ENCODE assay signal across 24 cellular contexts in the genomic region with DNA sequence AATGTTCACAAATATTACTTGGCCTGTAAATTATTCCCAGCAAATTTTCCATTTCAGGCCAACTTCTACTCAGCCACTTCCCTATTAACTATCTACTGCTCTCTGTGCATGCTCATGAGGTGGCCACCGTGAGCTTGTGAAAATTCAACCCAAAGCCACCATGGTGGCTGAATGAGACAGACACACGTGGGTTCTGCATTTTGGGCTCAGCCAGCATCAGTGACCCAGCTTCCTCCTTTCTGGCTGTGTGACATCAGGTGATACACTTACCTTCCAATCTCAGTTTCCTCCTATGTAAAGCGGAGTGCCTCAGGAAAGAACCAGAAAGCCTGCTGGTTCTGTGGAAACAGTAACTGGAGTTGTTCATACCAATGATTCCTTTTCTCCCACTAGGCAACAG.
A peak's percentile ranks its signal among the peaks of the same experiment; 100 is the strongest.
DNase-seq lines count a peak whose midpoint lies in the region; ATAC-seq, FAIRE-seq and TF ChIP-seq lines count a peak whose summit lies in the region.
"Had no signal": no experiment of that assay in that cellular context is flagged by ENCODE, and none has a peak within 500 bp of the region (broad histone marks: within the 10 kb centered on the region; RNA-seq: fewer than 3 reads in every experiment).

No MANE protein-coding gene starts in this region.

- peaks cover 0 to 2% of the 10 kb centered on the region in 2 donors for H3K9me3 Mint-ChIP-seq in activated T-cell treated with anti-CD3 and anti-CD28 coated beads, Interleukin-2, amount 50 U/mL, for 72 hours
- H3K9me3 Mint-ChIP-seq in activated B cell treated with CpG ODN at 0.5 μM for 24 hours (no peaks in the 10 kb centered on the region), immature natural killer cell (no peaks in the 10 kb centered on the region)
- peaks cover 5 to 6% of the 10 kb centered on the region in 2 donors for H3K9me3 Mint-ChIP-seq in stimulated activated naive B cell treated with anti-CD40 and anti-IgM and Interleukin-4, amounts not matched to agents 10 μg/mL and 1 μg/mL and 100 μg/mL, for 72 hours

- DNase-seq in activated T-cell treated with anti-CD3 and anti-CD28 coated beads, Interleukin-2, amount 50 U/mL, for 72 hours = no peak
- no peak for DNase-seq in activated T-cell treated with anti-CD3 and anti-CD28 coated beads for 4 hours
- DNase-seq in activated B cell treated with CpG ODN at 0.5 μM for 24 hours = no peak
- no peak for DNase-seq in immature natural killer cell
- no peak for DNase-seq in stimulated activated naive B cell treated with anti-CD40 and anti-IgM and Interleukin-4, amounts not matched to agents 10 μg/mL and 1 μg/mL and 100 μg/mL, for 72 hours
- DNase-seq in kidney = no peak
- no peak for DNase-seq in activated CD8-positive, alpha-beta memory T cell treated with anti-CD3 and anti-CD28 coated beads for 24 hours
- no peak for DNase-seq in posterior cingulate gyrus
- DNase-seq: activated CD4-positive, CD25-positive, alpha-beta regulatory T cell treated with anti-CD3 and anti-CD28 coated beads, Interleukin-2, amount 50 U/mL, for 72 hours; activated CD8-positive, alpha-beta T cell treated with anti-CD3 and anti-CD28 coated beads for 36 hours; activated gamma-delta T cell treated with Interleukin-2 at 50 U/mL for 16 hours; DMS53; esophagus squamous epithelium; H9; NCI-H2081 treated with DMSO at 0.1 percent for 48 hours; NCI-H345; nucleus accumbens; SJCRH30; stimulated activated CD4-positive, alpha-beta T cell treated with anti-CD3 and anti-CD28 coated beads, Interleukin-15, amount 100 ng/mL, for 24 hours; stomach; transverse colon had no signal

- no peak for FAIRE-seq in kidney (lab: Jason Lieb, UNC)
- FAIRE-seq: A204.1, frontal cortex, TTC549 had no signal

- TF ChIP-seq CTCF in activated B cell treated with CpG ODN at 0.5 μM for 24 hours (IDR thresholded peaks at IDR 0.05) = no peak
- no peak for TF ChIP-seq CTCF in kidney (IDR thresholded peaks at IDR 0.05; ENCODE audit: borderline replicate concordance, extremely low read depth, insufficient read depth)

- peak overlapping the region; percentile 54 for H3K27ac Mint-ChIP-seq in activated T-cell treated with anti-CD3 and anti-CD28 coated beads, Interleukin-2, amount 50 U/mL, for 72 hours
- H3K27ac Mint-ChIP-seq in activated B cell treated with CpG ODN at 0.5 μM for 24 hours (peak overlapping the region; percentile 46), immature natural killer cell (peak overlapping the region in 5 of 6 donors; percentile 3 to 82 (median 52))
- peak overlapping the region; percentile 38 for H3K27ac Mint-ChIP-seq in stimulated activated naive B cell treated with anti-CD40 and anti-IgM and Interleukin-4, amounts not matched to agents 10 μg/mL and 1 μg/mL and 100 μg/mL, for 72 hours
- H3K27ac Mint-ChIP-seq: activated CD8-positive, alpha-beta T cell treated with anti-CD3 and anti-CD28 coated beads for 36 hours had no signal

- H3K9me3 ChIP-seq in kidney (ENCODE audit: control insufficient read depth in 1 of 2, low read length in 2 of 2) = no peaks in the 10 kb centered on the region
- H3K9me3 ChIP-seq: esophagus squamous epithelium, SJCRH30, stomach, transverse colon had no signal

- no peak overlapping the region for H3K4me3 ChIP-seq in kidney (ENCODE audit: low read length in 2 of 2)
- H3K4me3 ChIP-seq: esophagus squamous epithelium, SJCRH30, stomach, transverse colon had no signal

- CTCF ChIA-PET in activated B cell treated with CpG ODN at 0.5 μM for 24 hours (lab: Charles Lee) = interaction anchor here (0.8 to 1.7 kb wide), 4 partner anchors 64 to 525 kb away, joined by 3 to 5 read pairs (median 3); no protein-coding TSS in a partner anchor

- POLR2A ChIA-PET in activated B cell treated with CpG ODN at 0.5 μM for 24 hours (lab: Charles Lee) = interaction anchor here (0.9 to 1.8 kb wide), 2 partner anchors 63 to 189 kb away, joined by 3 to 4 read pairs; no protein-coding TSS in a partner anchor

- intact Hi-C loops in activated B cell treated with CpG ODN at 0.5 μM for 24 hours (cut with micrococcal nuclease) (no loop called here), kidney (cut with DNase I) (no loop called here), posterior cingulate gyrus (cut with DNase I) (no loop called here)

- no peak overlapping the region for H3K27ac ChIP-seq in kidney (ENCODE audit: low read depth in 2 of 2, low read length in 2 of 2)
- H3K27ac ChIP-seq: esophagus squamous epithelium, SJCRH30, stomach, transverse colon had no signal

- no peak overlapping the region for H3K9ac ChIP-seq in kidney (ENCODE audit: low read length in 2 of 2)

- H3K4me1 Mint-ChIP-seq in activated T-cell treated with anti-CD3 and anti-CD28 coated beads, Interleukin-2, amount 50 U/mL, for 72 hours (ENCODE audit: low read depth) = peaks cover 41% of the 10 kb centered on the region
- H3K4me1 Mint-ChIP-seq in activated B cell treated with CpG ODN at 0.5 μM for 24 hours = peaks cover 60% of the 10 kb centered on the region
- H3K4me1 Mint-ChIP-seq in immature natural killer cell = peaks cover 60 to 96% of the 10 kb centered on the region in 2 donors
- H3K4me1 Mint-ChIP-seq in stimulated activated naive B cell treated with anti-CD40 and anti-IgM and Interleukin-4, amounts not matched to agents 10 μg/mL and 1 μg/mL and 100 μg/mL, for 72 hours = peaks cover 48 to 74% of the 10 kb centered on the region in 2 donors

- no peaks in the 10 kb centered on the region for H3K27me3 Mint-ChIP-seq in activated T-cell treated with anti-CD3 and anti-CD28 coated beads, Interleukin-2, amount 50 U/mL, for 72 hours (ENCODE audit: low read depth)
- H3K27me3 Mint-ChIP-seq in activated B cell treated with CpG ODN at 0.5 μM for 24 hours (no peaks in the 10 kb centered on the region), immature natural killer cell (ENCODE audit: low read depth in 3 of 3) (peaks cover 0 to under 1% (median 0%) of the 10 kb centered on the region in 3 donors)
- H3K27me3 Mint-ChIP-seq in stimulated activated naive B cell treated with anti-CD40 and anti-IgM and Interleukin-4, amounts not matched to agents 10 μg/mL and 1 μg/mL and 100 μg/mL, for 72 hours = no peaks in the 10 kb centered on the region
- H3K27me3 Mint-ChIP-seq: activated CD8-positive, alpha-beta T cell treated with anti-CD3 and anti-CD28 coated beads for 36 hours had no signal

- peaks cover 0 to 4% of the 10 kb centered on the region in 2 donors for H3K4me1 ChIP-seq in kidney (ENCODE audit: control insufficient read depth in 1 of 2, insufficient read depth in 1 of 2, low read depth in 1 of 2, low read length in 2 of 2)

- peaks cover 3 to 6% of the 10 kb centered on the region in 2 donors for H3K36me3 Mint-ChIP-seq in activated T-cell treated with anti-CD3 and anti-CD28 coated beads, Interleukin-2, amount 50 U/mL, for 72 hours (ENCODE audit: insufficient read depth in 2 of 2)
- H3K36me3 Mint-ChIP-seq in activated B cell treated with CpG ODN at 0.5 μM for 24 hours (ENCODE audit: low read depth) (peaks cover 19% of the 10 kb centered on the region), immature natural killer cell (peaks cover 0 to 4% (median 0%) of the 10 kb centered on the region in 3 donors)
- peaks cover 38 to 46% of the 10 kb centered on the region in 2 donors for H3K36me3 Mint-ChIP-seq in stimulated activated naive B cell treated with anti-CD40 and anti-IgM and Interleukin-4, amounts not matched to agents 10 μg/mL and 1 μg/mL and 100 μg/mL, for 72 hours

- H3K36me3 ChIP-seq in kidney (ENCODE audit: control insufficient read depth in 1 of 2, insufficient read depth in 2 of 2, low read length in 2 of 2) = no peaks in the 10 kb centered on the region
- H3K36me3 ChIP-seq: esophagus squamous epithelium, SJCRH30, stomach, transverse colon had no signal

- H3K4me3 Mint-ChIP-seq in activated T-cell treated with anti-CD3 and anti-CD28 coated beads, Interleukin-2, amount 50 U/mL, for 72 hours = no peak overlapping the region
- no peak overlapping the region for H3K4me3 Mint-ChIP-seq in activated B cell treated with CpG ODN at 0.5 μM for 24 hours
- H3K4me3 Mint-ChIP-seq in immature natural killer cell = peak overlapping the region in 3 of 5 donors; percentile 0 to 72 (median 58)
- H3K4me3 Mint-ChIP-seq in stimulated activated naive B cell treated with anti-CD40 and anti-IgM and Interleukin-4, amounts not matched to agents 10 μg/mL and 1 μg/mL and 100 μg/mL, for 72 hours = peak overlapping the region; percentile 14 to 32
- H3K4me3 Mint-ChIP-seq: activated CD8-positive, alpha-beta T cell treated with anti-CD3 and anti-CD28 coated beads for 36 hours; H9 had no signal

- ATAC-seq in activated T-cell treated with anti-CD3 and anti-CD28 coated beads, Interleukin-2, amount 50 U/mL, for 72 hours (replicated peaks in 1 of 2) = no peak
- peak; percentile 60 for ATAC-seq in activated B cell treated with CpG ODN at 0.5 μM for 24 hours (ENCODE audit: low read depth)
- ATAC-seq in stimulated activated naive B cell treated with anti-CD40 and anti-IgM and Interleukin-4, amounts not matched to agents 10 μg/mL and 1 μg/mL and 100 μg/mL, for 72 hours (replicated peaks) = peak; percentile 63 to 69
- ATAC-seq: activated CD8-positive, alpha-beta T cell treated with anti-CD3 and anti-CD28 coated beads for 36 hours had no signal

Comparison
In these comparisons a context has a peak if more than half of its experiments do, and no peak if none do; other contexts are left out.
1. ATAC-seq: peak in activated B cell treated with CpG ODN at 0.5 μM for 24 hours (single experiment) and stimulated activated naive B cell treated with anti-CD40 and anti-IgM and Interleukin-4, amounts not matched to agents 10 μg/mL and 1 μg/mL and 100 μg/mL, for 72 hours (2 of 2); none in activated T-cell treated with anti-CD3 and anti-CD28 coated beads, Interleukin-2, amount 50 U/mL, for 72 hours (0 of 2).
2. H3K4me3 Mint-ChIP-seq: peak in immature natural killer cell (3 of 5) and stimulated activated naive B cell treated with anti-CD40 and anti-IgM and Interleukin-4, amounts not matched to agents 10 μg/mL and 1 μg/mL and 100 μg/mL, for 72 hours (2 of 2); none in activated T-cell treated with anti-CD3 and anti-CD28 coated beads, Interleukin-2, amount 50 U/mL, for 72 hours (0 of 2) and activated B cell treated with CpG ODN at 0.5 μM for 24 hours (single experiment).
3. Peak in every context shown above with its lines, with median percentiles within 50 percentile points of each other: H3K27ac Mint-ChIP-seq.